In the genomic region with DNA sequence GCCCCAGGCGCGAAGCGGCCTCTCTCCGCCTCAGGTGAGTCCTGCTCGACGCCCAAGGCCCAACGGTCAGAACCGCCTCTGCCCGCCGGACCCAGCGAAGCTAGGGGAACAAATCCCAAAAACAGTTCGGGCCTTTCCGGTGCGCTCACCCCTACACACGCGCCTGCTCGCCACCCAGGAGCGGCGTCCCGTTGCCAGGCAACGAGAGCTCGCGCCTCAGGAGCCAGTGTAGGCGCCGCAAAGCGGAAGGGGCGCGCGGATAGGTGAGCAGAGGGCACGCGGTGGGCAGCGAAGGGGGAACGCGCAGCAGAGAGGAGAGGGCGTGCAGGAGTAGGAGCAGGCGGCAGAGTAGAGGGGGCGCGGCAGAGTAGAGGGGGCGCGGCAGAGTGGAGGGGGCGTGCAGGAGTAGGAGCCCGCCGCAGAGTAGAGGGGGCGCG, we compare ENCODE assay signal across 8 cellular contexts. TPM values are rescaled to one million over a fixed set of nuclear protein-coding genes. Genes with fewer than 3 reads are reported as not detected.
A peak's percentile ranks its signal among the peaks of the same experiment; 100 is the strongest.
DNase-seq lines count a peak whose midpoint lies in the region; ATAC-seq and TF ChIP-seq lines count a peak whose summit lies in the region.

A gene (minus strand): TSS at position 193 of the 437 bp plus-strand sequence. CDS start 4,154 bp downstream, outside the sequence.
A gene with protein sequence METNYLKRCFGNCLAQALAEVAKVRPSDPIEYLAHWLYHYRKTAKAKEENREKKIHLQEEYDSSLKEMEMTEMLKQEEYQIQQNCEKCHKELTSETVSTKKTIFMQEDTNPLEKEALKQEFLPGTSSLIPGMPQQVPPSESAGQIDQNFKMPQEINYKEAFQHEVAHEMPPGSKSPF (plus strand): TSS at position 219 of the 437 bp plus-strand sequence. CDS start 5,663 bp downstream, outside the sequence.

- CTCF ChIA-PET in activated CD8-positive, alpha-beta memory T cell treated with anti-CD3 and anti-CD28 coated beads, Interleukin-2, amount 10 ng/mL, durations not matched to agents 7 days and 5 days (lab: Charles Lee): no interaction called here

- H3K9me3 ChIP-seq in aorta (ENCODE audit: control insufficient read depth, low read length): no peaks in the 10 kb centered on the region

- peak; percentile 51 for DNase-seq in AG20443 (ENCODE audit: low spot score)
- peak; percentile 78 for DNase-seq in NCI-H1105 treated with DMSO at 0.1 percent for 48 hours (lab: John Stamatoyannopoulos, UW)
- DNase-seq in activated CD8-positive, alpha-beta memory T cell treated with anti-CD3 and anti-CD28 coated beads, Interleukin-2, amount 10 ng/mL, durations not matched to agents 7 days and 5 days: peak; percentile 71
- DNase-seq in fibroblast of pulmonary artery (ENCODE audit: low read depth): peak; percentile 11
- DNase-seq in nucleus accumbens (lab: John Stamatoyannopoulos, UW): peak in 34 of 56 donors; percentile 16 to 80 (median 43)
- DNase-seq in aorta: peak; percentile 68 to 77
- no peak for DNase-seq in GM19238 (ENCODE audit: insufficient read length, low spot score)

- TF ChIP-seq CTCF in fibroblast of pulmonary artery (IDR thresholded peaks at IDR 0.05; ENCODE audit: low read length, missing control alignments): no peak

- H3K4me1 Mint-ChIP-seq in activated CD8-positive, alpha-beta memory T cell treated with anti-CD3 and anti-CD28 coated beads, Interleukin-2, amount 10 ng/mL, durations not matched to agents 7 days and 5 days: peaks cover 8% of the 10 kb centered on the region

- H3K27ac ChIP-seq in aorta (ENCODE audit: low read depth in 1 of 2, low read length in 2 of 2): no peak within 1 kb of the TSS

- no peak within 1 kb of the TSS for H3K27ac Mint-ChIP-seq in activated CD8-positive, alpha-beta memory T cell treated with anti-CD3 and anti-CD28 coated beads, Interleukin-2, amount 10 ng/mL, durations not matched to agents 7 days and 5 days

- peaks cover 0 to 2% of the 10 kb centered on the region in 2 donors for H3K4me1 ChIP-seq in aorta (ENCODE audit: control insufficient read depth in 1 of 2, insufficient read depth in 2 of 2, low read length in 2 of 2)

- H3K27me3 Mint-ChIP-seq in activated CD8-positive, alpha-beta memory T cell treated with anti-CD3 and anti-CD28 coated beads, Interleukin-2, amount 10 ng/mL, durations not matched to agents 7 days and 5 days: peaks cover 58% of the 10 kb centered on the region

- ATAC-seq in GM19438 (IDR thresholded peaks at IDR 0.05; ENCODE audit: low read depth, unreplicated experiment) (peak; percentile 90), aorta (ENCODE audit: low FRiP score) (peak; percentile 75)
- ATAC-seq in activated CD8-positive, alpha-beta memory T cell treated with anti-CD3 and anti-CD28 coated beads, Interleukin-2, amount 10 ng/mL, durations not matched to agents 7 days and 5 days: peak; percentile 92

- H3K36me3 ChIP-seq in aorta (ENCODE audit: control insufficient read depth in 1 of 2, insufficient read depth in 2 of 2, low read length in 1 of 2): no peaks in the 10 kb centered on the region

- peak within 1 kb of the TSS; percentile 30 for H3K4me3 Mint-ChIP-seq in activated CD8-positive, alpha-beta memory T cell treated with anti-CD3 and anti-CD28 coated beads, Interleukin-2, amount 10 ng/mL, durations not matched to agents 7 days and 5 days

- H3K4me3 ChIP-seq in fibroblast of pulmonary artery (replicated peaks; ENCODE audit: low read depth, low read length) (peak within 1 kb of the TSS; percentile 25), aorta (ENCODE audit: low read length in 2 of 2) (peak within 1 kb of the TSS in 1 of 2 donors; percentile 16)

- H3K27me3 ChIP-seq in aorta (ENCODE audit: control insufficient read depth in 1 of 2, insufficient read depth in 2 of 2, low read length in 1 of 2): no peaks in the 10 kb centered on the region

- intact Hi-C loops in aorta (cut with DNase I): no loop called here

- 2% methylated on average over 40 to 45 of the region's 45 CpGs for WGBS in aorta, 2 donors

- no peaks in the 10 kb centered on the region for H3K9me3 Mint-ChIP-seq in activated CD8-positive, alpha-beta memory T cell treated with anti-CD3 and anti-CD28 coated beads, Interleukin-2, amount 10 ng/mL, durations not matched to agents 7 days and 5 days (ENCODE audit: low read depth)

- no peaks in the 10 kb centered on the region for H3K36me3 Mint-ChIP-seq in activated CD8-positive, alpha-beta memory T cell treated with anti-CD3 and anti-CD28 coated beads, Interleukin-2, amount 10 ng/mL, durations not matched to agents 7 days and 5 days

RNA-seq across cellular contexts. Expression of the first gene that starts in this region (rescaled TPM):
- total RNA-seq in activated CD8-positive, alpha-beta memory T cell treated with anti-CD3 and anti-CD28 coated beads, Interleukin-2, amount 10 ng/mL, durations not matched to agents 7 days and 5 days: not detected
- not detected for total RNA-seq in aorta
- polyA plus RNA-seq in aorta: not detected

RNA-seq across cellular contexts. Expression of the second gene that starts in this region (rescaled TPM):
- not detected for total RNA-seq in activated CD8-positive, alpha-beta memory T cell treated with anti-CD3 and anti-CD28 coated beads, Interleukin-2, amount 10 ng/mL, durations not matched to agents 7 days and 5 days
- not detected for total RNA-seq in aorta
- not detected for polyA plus RNA-seq in aorta

Comparison
In these comparisons a context has a peak if more than half of its experiments do, and no peak if none do; other contexts are left out.
1. Peak in DNase-seq and ATAC-seq in activated CD8-positive, alpha-beta memory T cell treated with anti-CD3 and anti-CD28 coated beads, Interleukin-2, amount 10 ng/mL, durations not matched to agents 7 days and 5 days; RNA of the genes that start here not detected or under 1 TPM.
2. Peak in DNase-seq and ATAC-seq in aorta; RNA of the genes that start here not detected or under 1 TPM.